8 cellular contexts compared by ENCODE assay signal in genomic region chr12:27243804-27244679, GRCh38. TPM values are rescaled to one million over a fixed set of nuclear protein-coding genes. Genes with fewer than 3 reads are reported as not detected.
DNase-seq lines count a peak whose midpoint lies in the region; ATAC-seq and TF ChIP-seq lines count a peak whose summit lies in the region.

STK38L (plus strand) TSS chr12:27244286; CDS start chr12:27297721, 53,435 bp downstream.

- H3K27ac ChIP-seq in right atrium auricular region, result peak within 1 kb of the TSS; percentile 96 to 97
- H3K27ac ChIP-seq in uterus, result peak within 1 kb of the TSS; percentile 90

- peak; percentile 93 for DNase-seq in NCI-H146 treated with DMSO at 0.1 percent for 48 hours (lab: John Stamatoyannopoulos, UW; ENCODE audit: unreplicated experiment)
- peak; percentile 88 to 98 (median 93) for DNase-seq in T-helper 2 cell
- peak; percentile 46 to 96 (median 88) for DNase-seq in anterior cingulate cortex (lab: John Stamatoyannopoulos, UW)
- peak; percentile 98 for DNase-seq in right atrium auricular region (ENCODE audit: low spot score)
- DNase-seq in pulmonary artery endothelial cell (ENCODE audit: low read depth, low spot score), result peak; percentile 78
- peak; percentile 95 to 96 for DNase-seq in uterus

- H3K36me3 ChIP-seq in right atrium auricular region, result no peaks in the 10 kb centered on the region
- H3K36me3 ChIP-seq in uterus, result no peaks in the 10 kb centered on the region

- intact Hi-C loops in uterus (cut with DNase I; ENCODE audit: low total_unique reads), result no loop called here

- peak; percentile 99 for TF ChIP-seq POLR2A in GM15510 (IDR thresholded peaks at IDR 0.05; ENCODE audit: borderline replicate concordance, extremely low read depth, insufficient read length)
- peak; percentile 96 to 97 for TF ChIP-seq POLR2A in uterus (IDR thresholded peaks at IDR 0.05)

- H3K27me3 ChIP-seq in right atrium auricular region (no peaks in the 10 kb centered on the region), uterus (no peaks in the 10 kb centered on the region)

- TF ChIP-seq CTCF in right atrium auricular region (IDR thresholded peaks at IDR 0.05) (peak in 1 of 2 donors; percentile 49), uterus (IDR thresholded peaks at IDR 0.05) (peak in 3 of 4 experiments; percentile 12 to 36 (median 14))

- H3K4me1 ChIP-seq in right atrium auricular region (peaks cover 0 to 31% of the 10 kb centered on the region in 2 donors), uterus (no peaks in the 10 kb centered on the region)

- H3K9me3 ChIP-seq in right atrium auricular region (no peaks in the 10 kb centered on the region), uterus (no peaks in the 10 kb centered on the region)

- ATAC-seq in HG02884 (IDR thresholded peaks at IDR 0.05; ENCODE audit: unreplicated experiment), result peak; percentile 80

- H3K4me3 ChIP-seq in right atrium auricular region (peak within 1 kb of the TSS; percentile 87 to 94), uterus (peak within 1 kb of the TSS; percentile 61 to 62)

RNA-seq across cellular contexts. Expression of gene STK38L, which starts in this region (rescaled TPM):
- total RNA-seq in right atrium auricular region, result 10 to 100 TPM; 65.9 to 93.2 TPM
- total RNA-seq in pulmonary artery endothelial cell, result 26.6 and 34.2 TPM in 2 replicates
- 10 to 100 TPM; 26.9 to 69.3 (median 49.9) TPM for total RNA-seq in uterus

Comparison
In these comparisons a context has a peak if more than half of its experiments do, and no peak if none do; other contexts are left out.
1. Peak in every context shown above with its lines: DNase-seq, ATAC-seq, H3K4me3 ChIP-seq and H3K27ac ChIP-seq.